ENCODE assay signal across 23 cellular contexts in genomic region chr2:161839931-161840330, GRCh38.
"Had no signal": no experiment of that assay in that cellular context is flagged by ENCODE, and none has a peak within 500 bp of the region (broad histone marks: within the 10 kb centered on the region; RNA-seq: fewer than 3 reads in every experiment).

No MANE protein-coding gene starts in this region.

- H3K4me1 ChIP-seq: breast epithelium, foreskin keratinocyte, psoas muscle, right atrium auricular region, tibial artery had no signal

- H3K27ac ChIP-seq: breast epithelium, foreskin keratinocyte, ovary, psoas muscle, right atrium auricular region, skin epidermis, tibial artery had no signal

- H3K4me3 ChIP-seq: breast epithelium, ovary, psoas muscle, right atrium auricular region, skin epidermis, tibial artery had no signal

- H3K27me3 ChIP-seq: breast epithelium, ovary, right atrium auricular region, tibial artery had no signal

- DNase-seq: activated B cell treated with CpG ODN at 0.5 μM for 24 hours; activated CD4-positive, alpha-beta T cell treated with anti-CD3 and anti-CD28 coated beads for 36 hours; activated CD4-positive, alpha-beta T cell treated with anti-CD3 and anti-CD28 coated beads, Interleukin-2, amount 50 U/mL, for 48 hours; activated CD8-positive, alpha-beta memory T cell treated with anti-CD3 and anti-CD28 coated beads, Interleukin-2, amount 50 U/mL, for 48 hours; activated naive CD4-positive, alpha-beta T cell; activated naive CD8-positive, alpha-beta T cell treated with anti-CD3 and anti-CD28 coated beads, Interleukin-2, amount 10 ng/mL, durations not matched to agents 7 days and 5 days; activated T-cell treated with anti-CD3 and anti-CD28 coated beads, Interleukin-2, amount 50 U/mL, for 4 hours; amniotic stem cell; effector memory CD4-positive, alpha-beta T cell; foreskin keratinocyte; left ventricle myocardium superior; mammary epithelial cell; natural killer cell; ovary; psoas muscle; stimulated activated CD4-positive, alpha-beta T cell treated with anti-CD3 and anti-CD28 coated beads, Interleukin-2, amount 100 ng/mL, for 24 hours; stimulated activated naive CD8-positive, alpha-beta T cell treated with anti-CD3 and anti-CD28 coated beads, Interleukin-15, amount 100 ng/mL, for 72 hours; T1000; tibial artery had no signal

- ATAC-seq: activated CD4-positive, alpha-beta T cell treated with anti-CD3 and anti-CD28 coated beads for 36 hours; activated T-cell treated with anti-CD3 and anti-CD28 coated beads, Interleukin-2, amount 50 U/mL, for 4 hours; foreskin keratinocyte; left ventricle myocardium superior; natural killer cell; psoas muscle; stimulated activated effector memory CD8-positive, alpha-beta T cell treated with anti-CD3 and anti-CD28 coated beads, Interleukin-12 subunit alpha, Interleukin-12 subunit beta, amount 100 ng/mL, for 72 hours; stimulated activated naive CD8-positive, alpha-beta T cell treated with anti-CD3 and anti-CD28 coated beads, Interleukin-15, amount 100 ng/mL, for 72 hours had no signal

- H3K36me3 ChIP-seq: breast epithelium, ovary, right atrium auricular region, tibial artery had no signal

- H3K9me3 ChIP-seq: ovary, psoas muscle had no signal
